1 cellular context compared by ENCODE assay signal in genomic region chr3:115359507-115359906, GRCh38.
A peak's percentile ranks its signal among the peaks of the same experiment; 100 is the strongest.
TF ChIP-seq lines count a peak whose summit lies in the region.

No MANE protein-coding gene starts in this region.

TF ChIP-seq in GM12878, 131 proteins besides CTCF, POLR2A, EP300 and RAD21 (continued from another document):
- TF ChIP-seq BCLAF1 (IDR thresholded peaks at IDR 0.05) (no peak), POU2F2 (IDR thresholded peaks at IDR 0.05; ENCODE audit: borderline replicate concordance, low read depth, low read length) (peak; percentile 36; the same call in 1 of the 3 replicates), JUND (IDR thresholded peaks at IDR 0.05; ENCODE audit: low read depth, low read length) (peak; percentile 26; the same call in 1 of the 2 replicates), JUNB (IDR thresholded peaks at IDR 0.05) (peak; percentile 64), TARDBP (IDR thresholded peaks at IDR 0.05; ENCODE audit: borderline replicate concordance) (no peak), IRF5 (IDR thresholded peaks at IDR 0.05; ENCODE audit: borderline replicate concordance) (no peak), GATAD2B (conservative IDR thresholded peaks at IDR 0.05; ENCODE audit: low read depth) (no peak), SUZ12 (IDR thresholded peaks at IDR 0.05; ENCODE audit: unreplicated experiment) (no peak)
- TF ChIP-seq, protein P1, sequence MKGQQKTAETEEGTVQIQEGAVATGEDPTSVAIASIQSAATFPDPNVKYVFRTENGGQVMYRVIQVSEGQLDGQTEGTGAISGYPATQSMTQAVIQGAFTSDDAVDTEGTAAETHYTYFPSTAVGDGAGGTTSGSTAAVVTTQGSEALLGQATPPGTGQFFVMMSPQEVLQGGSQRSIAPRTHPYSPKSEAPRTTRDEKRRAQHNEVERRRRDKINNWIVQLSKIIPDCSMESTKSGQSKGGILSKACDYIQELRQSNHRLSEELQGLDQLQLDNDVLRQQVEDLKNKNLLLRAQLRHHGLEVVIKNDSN (IDR thresholded peaks at IDR 0.05; ENCODE audit: borderline replicate concordance, extremely low read length, insufficient read depth, low read depth, low read length) = no peak
